In the genomic region with DNA sequence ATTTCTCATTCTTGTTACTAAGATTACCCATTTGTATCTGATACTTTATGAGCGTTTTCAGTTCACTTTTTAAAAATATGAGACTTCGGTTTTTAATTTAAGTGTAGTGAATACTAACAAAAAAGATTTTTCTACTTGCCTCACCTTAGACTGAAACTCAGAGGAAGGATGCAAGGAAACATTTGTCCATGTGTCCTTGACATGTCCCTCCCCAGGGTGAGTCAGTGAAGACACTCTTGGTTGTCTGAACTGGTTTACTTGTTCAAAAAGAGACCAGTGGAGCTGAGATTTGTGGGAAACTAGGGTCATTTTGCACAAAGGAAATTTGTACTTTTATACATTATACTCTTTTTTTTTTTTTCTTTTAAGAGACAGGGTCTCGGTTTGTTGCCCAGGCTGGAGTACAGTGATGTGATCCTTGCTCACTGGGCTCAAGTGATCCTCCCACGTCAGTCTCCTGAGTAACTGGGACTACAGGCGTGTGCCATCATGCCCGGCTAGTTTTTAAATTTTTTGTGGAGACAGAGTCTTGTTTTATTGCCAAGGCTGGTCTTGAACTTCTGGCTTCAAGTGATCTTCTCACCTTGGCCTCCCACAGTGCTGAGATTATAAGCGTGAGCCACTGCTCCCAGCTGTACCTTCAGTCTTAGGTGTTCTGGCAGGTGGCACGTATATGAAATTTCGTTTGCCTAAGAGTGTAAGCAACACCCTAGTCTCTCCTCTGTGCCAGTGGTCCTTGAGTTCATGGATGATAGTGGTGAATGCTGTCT, we compare ENCODE assay signal across 1 cellular context.
TF ChIP-seq lines count a peak whose summit lies in the region.

No MANE protein-coding gene starts in this region.

TF ChIP-seq in HCT116, 20 proteins besides CTCF, POLR2A, EP300 and RAD21 (continued from another document):
- TF ChIP-seq, protein P1, sequence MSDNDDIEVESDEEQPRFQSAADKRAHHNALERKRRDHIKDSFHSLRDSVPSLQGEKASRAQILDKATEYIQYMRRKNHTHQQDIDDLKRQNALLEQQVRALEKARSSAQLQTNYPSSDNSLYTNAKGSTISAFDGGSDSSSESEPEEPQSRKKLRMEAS (IDR thresholded peaks at IDR 0.05): no peak
- no peak for TF ChIP-seq EGR1 (IDR thresholded peaks at IDR 0.05; ENCODE audit: low read depth)
- TF ChIP-seq REST (IDR thresholded peaks at IDR 0.05; ENCODE audit: low read depth): no peak
- TF ChIP-seq ZNF274 (IDR thresholded peaks at IDR 0.05; ENCODE audit: low read depth, low read length): no peak
- no peak for TF ChIP-seq SP1 (IDR thresholded peaks at IDR 0.05; ENCODE audit: low read depth)
- TF ChIP-seq ZFX (IDR thresholded peaks at IDR 0.05): no peak
- no peak for TF ChIP-seq JUND (IDR thresholded peaks at IDR 0.05)
